ENCODE assay signal across 8 cellular contexts in the genomic region with DNA sequence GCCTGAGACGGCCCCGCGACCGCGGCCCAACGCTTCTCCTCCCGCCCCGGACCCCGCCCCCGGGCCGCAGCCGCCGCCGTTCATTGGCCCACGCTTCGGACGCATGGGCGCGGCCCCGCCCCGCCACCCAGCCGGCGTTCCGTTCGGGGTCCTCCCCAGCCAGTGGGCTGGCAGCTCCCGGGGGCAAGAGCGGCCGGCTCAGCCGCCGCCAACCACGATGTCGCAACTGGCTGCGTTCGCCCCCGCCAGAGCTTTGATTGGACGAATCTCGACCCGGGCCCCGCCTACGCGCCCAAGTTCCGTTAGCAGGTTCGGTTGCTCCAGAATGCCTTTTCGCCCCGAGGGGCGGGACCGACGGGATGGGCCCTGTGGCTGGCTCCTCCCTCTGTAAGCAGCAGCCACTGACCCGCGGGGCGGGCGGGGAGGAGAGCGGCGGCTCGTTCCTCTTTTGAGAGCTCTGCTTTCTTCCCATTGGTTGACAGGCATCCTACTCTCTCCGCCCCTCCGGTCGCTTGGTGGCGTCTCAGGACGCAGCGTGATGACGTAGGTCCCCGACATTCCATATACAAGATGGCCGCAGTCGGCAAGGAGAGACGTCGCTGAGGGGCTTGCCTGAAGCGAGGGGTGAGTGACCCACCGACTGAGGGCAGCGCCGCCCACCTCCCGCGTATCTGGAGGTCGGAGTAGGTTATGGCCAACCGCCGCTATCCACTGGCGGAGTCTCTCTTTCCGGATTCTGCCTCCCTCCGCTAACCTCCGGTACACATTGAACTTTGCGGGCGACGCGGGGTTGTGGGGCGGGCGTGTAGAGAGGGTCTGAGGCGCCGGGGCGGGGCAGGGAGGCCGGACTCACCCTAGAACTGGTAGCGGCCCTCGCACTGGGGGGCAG. TPM values are rescaled to one million over a fixed set of nuclear protein-coding genes. Genes with fewer than 3 reads are reported as not detected.
DNase-seq lines count a peak whose midpoint lies in the region; ATAC-seq, FAIRE-seq and TF ChIP-seq lines count a peak whose summit lies in the region.

A gene (plus strand): TSS at position 554 of the 889 bp plus-strand sequence. CDS start 11,269 bp downstream, outside the sequence.
A gene (minus strand): TSS at position 4 of the 889 bp plus-strand sequence. CDS start 15,054 bp downstream, outside the sequence.

- H3K56ac ChIP-seq in IMR-90 (ENCODE audit: extremely low read depth, insufficient read depth, low read length): peak within 1 kb of the TSS; percentile 86

- H2AK5ac ChIP-seq in IMR-90 (ENCODE audit: low read depth, low read length): peak within 1 kb of the TSS; percentile 48

- H3K4me1 ChIP-seq in IMR-90 (ENCODE audit: control insufficient read depth, insufficient read depth, low read length) (peaks cover 5% of the 10 kb centered on the region), endothelial cell of umbilical vein (ENCODE audit: control insufficient read depth, extremely low read depth, insufficient read depth, low read length) (peaks cover 23% of the 10 kb centered on the region)

- H3K27ac ChIP-seq in IMR-90 (ENCODE audit: insufficient read depth, low read length) (peak within 1 kb of the TSS; percentile 77), endothelial cell of umbilical vein (ENCODE audit: insufficient read depth, low read depth, low read length) (peak within 1 kb of the TSS; percentile 66)

- no peak for TF ChIP-seq CTCF in IMR-90 (conservative IDR thresholded peaks at IDR 0.05; ENCODE audit: low read depth, low read length)
- TF ChIP-seq CTCF in endothelial cell of umbilical vein (IDR thresholded peaks at IDR 0.05; ENCODE audit: extremely low read depth in 1 of 2, insufficient read depth in 1 of 2, low read depth in 1 of 2, low read length in 2 of 2): no peak

- peak within 1 kb of the TSS; percentile 25; the same call in 1 of the 2 replicates for H3K18ac ChIP-seq in IMR-90 (ENCODE audit: low read depth, low read length)

- ATAC-seq in GM21528 (IDR thresholded peaks at IDR 0.05; ENCODE audit: low FRiP score, unreplicated experiment): peak; percentile 93
- peak; percentile 93 for ATAC-seq in IMR-90 (ENCODE audit: low read depth)

- H4K91ac ChIP-seq in IMR-90 (ENCODE audit: insufficient read depth, low read depth, low read length): 0 out of 2 replicates have a peak within 1 kb of the TSS, but pooled peaks have one; percentile 37

- H3K9ac ChIP-seq in IMR-90 (ENCODE audit: low read depth, low read length): peak within 1 kb of the TSS; percentile 87
- H3K9ac ChIP-seq in endothelial cell of umbilical vein (replicated peaks; ENCODE audit: extremely low read depth, insufficient read depth, low read length): peak within 1 kb of the TSS; percentile 87

- H3K4me3 ChIP-seq in IMR-90 (ENCODE audit: insufficient read depth, low read depth, low read length): peak within 1 kb of the TSS; percentile 80
- H3K4me3 ChIP-seq in endothelial cell of umbilical vein (replicated peaks in 1 of 3; ENCODE audit: insufficient read depth in 1 of 3, low read depth in 1 of 3, low read length in 3 of 3): peak within 1 kb of the TSS; percentile 76 to 99 (median 86)

- CTCF ChIA-PET in IMR-90 (lab: Yijun Ruan, JAX) (interaction anchor here (0.7 kb wide), 1 partner anchor 13 kb away, joined by 3 read pairs; no protein-coding TSS in a partner anchor), endothelial cell of umbilical vein (lab: Charles Lee) (interaction anchor here (0.7 to 1.4 kb wide), 5 partner anchors 11 to 88 kb away, joined by 3 to 7 read pairs (median 4); no protein-coding TSS in a partner anchor)

- H2BK15ac ChIP-seq in IMR-90 (ENCODE audit: low read depth, low read length): no peak within 1 kb of the TSS

- peaks cover 86% of the 10 kb centered on the region for H3K79me2 ChIP-seq in endothelial cell of umbilical vein (ENCODE audit: control insufficient read depth, insufficient read depth, low read length)

- H3K4ac ChIP-seq in IMR-90 (ENCODE audit: low read depth, low read length): peak within 1 kb of the TSS; percentile 90

- peak within 1 kb of the TSS; percentile 80 for H3K23ac ChIP-seq in IMR-90 (ENCODE audit: low read depth, low read length)

- 0% methylated on average over 31 of the region's 92 CpGs; no CpG with 5 or more reads in 1 of the 2 experiments for WGBS in IMR-90 (ENCODE audit: extremely low coverage in 2 of 2, insufficient read length in 1 of 2), 2 experiments

- peak within 1 kb of the TSS; percentile 42 for H2BK5ac ChIP-seq in IMR-90 (ENCODE audit: low read depth, low read length, poor library complexity, severe bottlenecking)

- TF ChIP-seq RAD21 in IMR-90 (IDR thresholded peaks at IDR 0.05; ENCODE audit: low read length): no peak

- peak within 1 kb of the TSS; percentile 86 for H3K14ac ChIP-seq in IMR-90 (replicated peaks; ENCODE audit: low read depth, low read length)

- no peaks in the 10 kb centered on the region for H3K9me3 ChIP-seq in IMR-90 (ENCODE audit: control insufficient read depth, insufficient read depth, low read length)
- H3K9me3 ChIP-seq in endothelial cell of umbilical vein (replicated peaks; ENCODE audit: control insufficient read depth, insufficient read depth, low read length): no peaks in the 10 kb centered on the region

- H4K8ac ChIP-seq in IMR-90 (ENCODE audit: low read depth in 2 of 2, low read length in 2 of 2): peak within 1 kb of the TSS; percentile 13 to 92; a peak in 3 of 4 replicates

- dilution Hi-C loops in IMR-90 (cut with HindIII; ENCODE audit: low sequenced_read_pairs, unreplicated experiment) (no loop called here), endothelial cell of umbilical vein (cut with MboI; ENCODE audit: extremely low pct_ligation_motif_present, low sequenced_read_pairs) (no loop called here)

- H4K20me1 ChIP-seq in IMR-90 (ENCODE audit: insufficient read depth, low read length) (peaks cover 66% of the 10 kb centered on the region), endothelial cell of umbilical vein (replicated peaks; ENCODE audit: control insufficient read depth, extremely low read depth, insufficient read depth, low read length) (peaks cover 14% of the 10 kb centered on the region)

- H2BK20ac ChIP-seq in IMR-90 (ENCODE audit: low read depth, low read length): no peak within 1 kb of the TSS

- DNase-seq in DMS 273 (lab: John Stamatoyannopoulos, UW; ENCODE audit: unreplicated experiment) (peak; percentile 100), IMR-90 (peak; percentile 100), OCI-M1 (lab: John Stamatoyannopoulos, UW) (peak; percentile 99), activated T-cell treated with anti-CD3 and anti-CD28 coated beads for 24 hours (ENCODE audit: low read depth) (peak; percentile 100), endothelial cell of umbilical vein (ENCODE audit: low read depth, low spot score) (peak; percentile 100), midbrain (lab: John Stamatoyannopoulos, UW) (peak; percentile 100)
- DNase-seq in stimulated activated CD8-positive, alpha-beta memory T cell treated with anti-CD3 and anti-CD28 coated beads, Interleukin-2, amount 100 ng/mL, for 1 hour (ENCODE audit: low read depth in 2 of 2): peak; percentile 100

- POLR2A ChIA-PET in IMR-90 (lab: Charles Lee; ENCODE audit: unreplicated experiment): interaction anchor here (0.5 to 0.8 kb wide), 4 partner anchors 9 to 415 kb away, joined by 3 to 4 read pairs (median 3); no protein-coding TSS in a partner anchor
- POLR2A ChIA-PET in endothelial cell of umbilical vein (lab: Charles Lee): interaction anchor here (1.1 to 2.2 kb wide), 3 partner anchors 10 to 311 kb away, joined by 3 to 7 read pairs (median 4); no protein-coding TSS in a partner anchor

- peak within 1 kb of the TSS; percentile 98 for H3K4me2 ChIP-seq in IMR-90 (ENCODE audit: low read depth, low read length)
- peak within 1 kb of the TSS; percentile 95 for H3K4me2 ChIP-seq in endothelial cell of umbilical vein (ENCODE audit: insufficient read depth, low read length)

- H3K27me3 ChIP-seq in IMR-90 (ENCODE audit: control insufficient read depth, insufficient read depth, low read length) (no peaks in the 10 kb centered on the region), endothelial cell of umbilical vein (ENCODE audit: control insufficient read depth in 2 of 2, insufficient read depth in 2 of 2, low read length in 2 of 2) (no peaks in the 10 kb centered on the region)

- peak within 1 kb of the TSS; percentile 93 for H2AFZ ChIP-seq in IMR-90 (replicated peaks; ENCODE audit: low read length, poor library complexity)
- peak within 1 kb of the TSS; percentile 67 for H2AFZ ChIP-seq in endothelial cell of umbilical vein (ENCODE audit: low read depth, low read length)

- intact Hi-C loops in IMR-90 (cut with micrococcal nuclease): no loop called here
- intact Hi-C loops in endothelial cell of umbilical vein (cut with micrococcal nuclease): loop anchor here (1.0 to 2.0 kb wide), 2 partner anchors 203 to 760 kb away; a partner anchor contains a TSS

- BruUV-seq in IMR-90 (replicated peaks; lab: Mats Ljungman, UMichigan) (no TSS peak), endothelial cell of umbilical vein (replicated peaks; lab: Mats Ljungman, UMichigan) (no TSS peak)

- H3K79me1 ChIP-seq in IMR-90 (ENCODE audit: low read depth in 1 of 2, low read length in 2 of 2): peaks cover 8 to 52% of the 10 kb centered on the region in 2 experiments; a peak in 3 of 4 replicates

- peak within 1 kb of the TSS; percentile 47 for H4K5ac ChIP-seq in IMR-90 (ENCODE audit: low read depth, low read length)

- H2AK9ac ChIP-seq in IMR-90 (replicated peaks; ENCODE audit: low read depth, low read length, poor library complexity): peak within 1 kb of the TSS; percentile 93

- H3K9me1 ChIP-seq in IMR-90 (ENCODE audit: insufficient read depth, low read length) (peaks cover 6% of the 10 kb centered on the region), endothelial cell of umbilical vein (replicated peaks; ENCODE audit: control insufficient read depth, extremely low read depth, insufficient read depth, low read length) (no peaks in the 10 kb centered on the region)

- H3K36me3 ChIP-seq in IMR-90 (ENCODE audit: control insufficient read depth, insufficient read depth, low read length): no peaks in the 10 kb centered on the region
- H3K36me3 ChIP-seq in endothelial cell of umbilical vein (ENCODE audit: control insufficient read depth in 2 of 2, extremely low read depth in 1 of 2, insufficient read depth in 2 of 2, low read length in 2 of 2): no peaks in the 10 kb centered on the region

- in situ Hi-C loops in IMR-90 (cut with MboI; ENCODE audit: low sequenced_read_pairs): no loop called here

- peak; percentile 99 for FAIRE-seq in endothelial cell of umbilical vein (lab: Jason Lieb, UNC)

- no peak within 1 kb of the TSS for H2BK120ac ChIP-seq in IMR-90 (ENCODE audit: low read depth, low read length)

- TF ChIP-seq POLR2A in IMR-90 (IDR thresholded peaks at IDR 0.05; ENCODE audit: low read depth, low read length): peak; percentile 96
- peak; percentile 79 for TF ChIP-seq POLR2A in endothelial cell of umbilical vein (IDR thresholded peaks at IDR 0.05; ENCODE audit: low read depth, low read length)

RNA-seq across cellular contexts. Expression of the first gene that starts in this region (rescaled TPM):
- total RNA-seq in IMR-90 (2012; rRNA removed): 18.8 and 33.1 TPM in 2 replicates
- polyA plus RNA-seq in IMR-90 (2012; rRNA removed): 25.0 and 38.3 TPM in 2 replicates
- 9.1 and 12.6 TPM in 2 replicates for polyA plus RNA-seq in IMR-90 (2012; cell fraction: cytosol; rRNA removed)
- polyA plus RNA-seq in IMR-90 (2012; cell fraction: nucleus; rRNA removed; ENCODE audit: low replicate concordance): 14.4 and 41.8 TPM in 2 replicates
- 59.3 and 59.6 TPM in 2 replicates for total RNA-seq in endothelial cell of umbilical vein
- 5.8 and 11.9 TPM in 2 replicates for polyA plus RNA-seq in endothelial cell of umbilical vein
- 16.6 and 18.5 TPM in 2 replicates for polyA plus RNA-seq in endothelial cell of umbilical vein (2011; cell fraction: cytosol; rRNA removed)
- 32.5 and 33.8 TPM in 2 replicates for polyA plus RNA-seq in endothelial cell of umbilical vein (2011; cell fraction: nucleus; rRNA removed)
- 45.7 and 63.8 TPM in 2 replicates for polyA plus RNA-seq in endothelial cell of umbilical vein (2012)
- polyA minus RNA-seq in endothelial cell of umbilical vein: 14.2 and 23.9 TPM in 2 replicates
- polyA minus RNA-seq in endothelial cell of umbilical vein (2011; cell fraction: cytosol; rRNA and poly(A)+ RNA removed): 15.0 TPM
- polyA minus RNA-seq in endothelial cell of umbilical vein (2011; cell fraction: nucleus; rRNA and poly(A)+ RNA removed): 34.0 and 45.9 TPM in 2 replicates

RNA-seq across cellular contexts. Expression of the second gene that starts in this region (rescaled TPM):
- total RNA-seq in IMR-90 (2012; rRNA removed): 31.9 and 35.0 TPM in 2 replicates
- polyA plus RNA-seq in IMR-90 (2012; rRNA removed): 15.9 and 18.8 TPM in 2 replicates
- polyA plus RNA-seq in IMR-90 (2012; cell fraction: cytosol; rRNA removed): 5.3 and 7.6 TPM in 2 replicates
- polyA plus RNA-seq in IMR-90 (2012; cell fraction: nucleus; rRNA removed; ENCODE audit: low replicate concordance): 1.7 and 11.2 TPM in 2 replicates
- total RNA-seq in endothelial cell of umbilical vein: 51.9 and 53.1 TPM in 2 replicates
- 18.1 and 18.7 TPM in 2 replicates for polyA plus RNA-seq in endothelial cell of umbilical vein
- polyA plus RNA-seq in endothelial cell of umbilical vein (2011; cell fraction: cytosol; rRNA removed): 23.4 and 23.7 TPM in 2 replicates
- 23.3 and 29.3 TPM in 2 replicates for polyA plus RNA-seq in endothelial cell of umbilical vein (2011; cell fraction: nucleus; rRNA removed)
- polyA plus RNA-seq in endothelial cell of umbilical vein (2012): 38.7 and 46.1 TPM in 2 replicates
- polyA minus RNA-seq in endothelial cell of umbilical vein: 35.6 and 39.3 TPM in 2 replicates
- 52.2 TPM for polyA minus RNA-seq in endothelial cell of umbilical vein (2011; cell fraction: cytosol; rRNA and poly(A)+ RNA removed)
- 30.9 and 39.5 TPM in 2 replicates for polyA minus RNA-seq in endothelial cell of umbilical vein (2011; cell fraction: nucleus; rRNA and poly(A)+ RNA removed)

Comparison
In these comparisons a context has a peak if more than half of its experiments do, and no peak if none do; other contexts are left out.
1. Peak in every context shown above with its lines: DNase-seq, ATAC-seq, H3K4me3 ChIP-seq and H3K27ac ChIP-seq.